In the genomic region with DNA sequence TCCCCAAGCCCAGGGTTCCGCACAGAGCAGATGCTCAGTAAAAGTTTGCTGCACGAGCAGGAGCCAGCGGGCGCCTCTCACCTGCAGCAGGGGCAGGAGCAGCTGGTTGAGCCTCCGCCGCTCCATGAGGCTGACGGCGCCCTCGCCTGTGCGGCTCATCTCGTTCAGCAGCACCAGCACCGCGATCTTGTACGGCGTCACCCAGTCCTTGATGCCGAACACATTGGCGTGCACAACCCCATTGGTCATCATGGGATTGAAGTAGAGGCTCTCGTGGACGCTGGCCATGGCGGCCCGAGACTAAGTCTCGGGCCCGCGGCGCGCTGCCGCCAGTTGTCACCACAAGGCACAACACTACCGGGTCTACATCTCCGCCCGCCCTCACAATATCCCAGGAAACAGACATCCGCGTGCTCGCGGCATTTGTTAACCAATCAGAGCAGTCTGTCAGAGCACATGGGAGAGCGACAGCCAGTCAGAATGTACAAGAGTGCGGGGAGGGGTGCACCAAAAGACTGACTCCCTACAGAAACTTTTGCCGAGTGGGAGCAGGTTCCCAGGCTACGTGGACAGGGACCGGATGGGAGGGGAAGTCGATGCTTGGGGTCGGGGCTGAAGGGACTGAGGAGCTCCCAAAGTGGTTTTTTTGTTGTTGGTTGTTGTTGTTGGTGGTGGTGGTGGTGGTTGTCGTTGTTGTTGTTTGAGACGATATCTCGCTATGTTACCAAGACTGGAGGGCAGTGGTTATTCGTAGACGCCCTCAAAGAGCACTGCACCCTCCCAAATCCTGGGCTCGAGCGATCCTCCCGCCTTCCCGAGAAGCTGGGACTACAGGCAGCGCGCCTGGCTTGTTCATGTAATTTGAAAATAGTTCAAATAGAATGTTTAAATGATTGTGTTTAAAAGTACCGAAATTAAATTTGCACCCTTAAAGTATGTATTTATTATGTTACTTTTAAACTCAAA, we compare ENCODE assay signal across 1 cellular context.
TF ChIP-seq lines count a peak whose summit lies in the region.

A gene with protein sequence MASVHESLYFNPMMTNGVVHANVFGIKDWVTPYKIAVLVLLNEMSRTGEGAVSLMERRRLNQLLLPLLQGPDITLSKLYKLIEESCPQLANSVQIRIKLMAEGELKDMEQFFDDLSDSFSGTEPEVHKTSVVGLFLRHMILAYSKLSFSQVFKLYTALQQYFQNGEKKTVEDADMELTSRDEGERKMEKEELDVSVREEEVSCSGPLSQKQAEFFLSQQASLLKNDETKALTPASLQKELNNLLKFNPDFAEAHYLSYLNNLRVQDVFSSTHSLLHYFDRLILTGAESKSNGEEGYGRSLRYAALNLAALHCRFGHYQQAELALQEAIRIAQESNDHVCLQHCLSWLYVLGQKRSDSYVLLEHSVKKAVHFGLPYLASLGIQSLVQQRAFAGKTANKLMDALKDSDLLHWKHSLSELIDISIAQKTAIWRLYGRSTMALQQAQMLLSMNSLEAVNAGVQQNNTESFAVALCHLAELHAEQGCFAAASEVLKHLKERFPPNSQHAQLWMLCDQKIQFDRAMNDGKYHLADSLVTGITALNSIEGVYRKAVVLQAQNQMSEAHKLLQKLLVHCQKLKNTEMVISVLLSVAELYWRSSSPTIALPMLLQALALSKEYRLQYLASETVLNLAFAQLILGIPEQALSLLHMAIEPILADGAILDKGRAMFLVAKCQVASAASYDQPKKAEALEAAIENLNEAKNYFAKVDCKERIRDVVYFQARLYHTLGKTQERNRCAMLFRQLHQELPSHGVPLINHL (minus strand): TSS at position 359 of the 966 bp plus-strand sequence. CDS start 71 bp downstream, at position 288.

TF ChIP-seq in HepG2, 621 proteins besides CTCF, POLR2A, EP300 and RAD21 (continued from another document and continues in another):
- TF ChIP-seq, protein P1, sequence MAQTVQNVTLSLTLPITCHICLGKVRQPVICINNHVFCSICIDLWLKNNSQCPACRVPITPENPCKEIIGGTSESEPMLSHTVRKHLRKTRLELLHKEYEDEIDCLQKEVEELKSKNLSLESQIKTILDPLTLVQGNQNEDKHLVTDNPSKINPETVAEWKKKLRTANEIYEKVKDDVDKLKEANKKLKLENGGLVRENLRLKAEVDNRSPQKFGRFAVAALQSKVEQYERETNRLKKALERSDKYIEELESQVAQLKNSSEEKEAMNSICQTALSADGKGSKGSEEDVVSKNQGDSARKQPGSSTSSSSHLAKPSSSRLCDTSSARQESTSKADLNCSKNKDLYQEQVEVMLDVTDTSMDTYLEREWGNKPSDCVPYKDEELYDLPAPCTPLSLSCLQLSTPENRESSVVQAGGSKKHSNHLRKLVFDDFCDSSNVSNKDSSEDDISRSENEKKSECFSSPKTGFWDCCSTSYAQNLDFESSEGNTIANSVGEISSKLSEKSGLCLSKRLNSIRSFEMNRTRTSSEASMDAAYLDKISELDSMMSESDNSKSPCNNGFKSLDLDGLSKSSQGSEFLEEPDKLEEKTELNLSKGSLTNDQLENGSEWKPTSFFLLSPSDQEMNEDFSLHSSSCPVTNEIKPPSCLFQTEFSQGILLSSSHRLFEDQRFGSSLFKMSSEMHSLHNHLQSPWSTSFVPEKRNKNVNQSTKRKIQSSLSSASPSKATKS (CRISPR knock-in tag; IDR thresholded peaks at IDR 0.05), result peak; percentile 51; the same call in 1 of the 2 replicates
- TF ChIP-seq, protein P2, sequence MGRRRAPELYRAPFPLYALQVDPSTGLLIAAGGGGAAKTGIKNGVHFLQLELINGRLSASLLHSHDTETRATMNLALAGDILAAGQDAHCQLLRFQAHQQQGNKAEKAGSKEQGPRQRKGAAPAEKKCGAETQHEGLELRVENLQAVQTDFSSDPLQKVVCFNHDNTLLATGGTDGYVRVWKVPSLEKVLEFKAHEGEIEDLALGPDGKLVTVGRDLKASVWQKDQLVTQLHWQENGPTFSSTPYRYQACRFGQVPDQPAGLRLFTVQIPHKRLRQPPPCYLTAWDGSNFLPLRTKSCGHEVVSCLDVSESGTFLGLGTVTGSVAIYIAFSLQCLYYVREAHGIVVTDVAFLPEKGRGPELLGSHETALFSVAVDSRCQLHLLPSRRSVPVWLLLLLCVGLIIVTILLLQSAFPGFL (CRISPR knock-in tag; IDR thresholded peaks at IDR 0.05), result no peak
- TF ChIP-seq ZNF589 (CRISPR knock-in tag; conservative IDR thresholded peaks at IDR 0.05) (no peak; the same call in 1 of the 2 replicates), ZBTB21 (CRISPR knock-in tag; IDR thresholded peaks at IDR 0.05) (no peak), ZNF761 (CRISPR knock-in tag; conservative IDR thresholded peaks at IDR 0.05) (no peak), SMYD3 (CRISPR knock-in tag; IDR thresholded peaks at IDR 0.05) (no peak), ARID2 (CRISPR knock-in tag; IDR thresholded peaks at IDR 0.05; ENCODE audit: borderline replicate concordance) (no peak), GTF3A (CRISPR knock-in tag; conservative IDR thresholded peaks at IDR 0.05) (peak; percentile 79; the same call in 1 of the 2 replicates), SRSF9 (IDR thresholded peaks at IDR 0.05; ENCODE audit: borderline replicate concordance, insufficient read depth, low read depth, low read length, poor library complexity, severe bottlenecking) (no peak), DMAP1 (CRISPR knock-in tag; IDR thresholded peaks at IDR 0.05) (peak; percentile 99), REPIN1 (CRISPR knock-in tag; IDR thresholded peaks at IDR 0.05; ENCODE audit: borderline replicate concordance, low read depth) (peak; percentile 65; the same call in 1 of the 2 replicates), FOXP1 (IDR thresholded peaks at IDR 0.05) (0 out of 2 replicates have a peak, but pooled peaks have one; percentile 5), FOXP1 (CRISPR knock-in tag; IDR thresholded peaks at IDR 0.05) (0 out of 2 replicates have a peak, but pooled peaks have one; percentile 37), ZNF644 (CRISPR knock-in tag; IDR thresholded peaks at IDR 0.05; ENCODE audit: low read depth) (no peak; the same call in 1 of the 2 replicates), SNAPC2 (CRISPR knock-in tag; IDR thresholded peaks at IDR 0.05) (no peak), ELF1 (CRISPR knock-in tag; IDR thresholded peaks at IDR 0.05) (peak; percentile 94), BRCA1 (CRISPR knock-in tag; IDR thresholded peaks at IDR 0.05) (no peak), CHD2 (IDR thresholded peaks at IDR 0.05; ENCODE audit: low read depth, low read length) (peak; percentile 85; the same call in 1 of the 2 replicates), MED1 (CRISPR knock-in tag; IDR thresholded peaks at IDR 0.05) (peak; percentile 71), ZNF446 (CRISPR knock-in tag; IDR thresholded peaks at IDR 0.05) (peak; percentile 16; the same call in 1 of the 2 replicates), ZNF549 (CRISPR knock-in tag; IDR thresholded peaks at IDR 0.05) (no peak), RFX3 (CRISPR knock-in tag; IDR thresholded peaks at IDR 0.05) (no peak), ZSCAN20 (CRISPR knock-in tag; IDR thresholded peaks at IDR 0.05; ENCODE audit: borderline replicate concordance) (no peak; the same call in 1 of the 2 replicates), ZNF432 (CRISPR knock-in tag; IDR thresholded peaks at IDR 0.05; ENCODE audit: borderline replicate concordance) (no peak), ZNF205 (CRISPR knock-in tag; IDR thresholded peaks at IDR 0.05) (0 out of 2 replicates have a peak, but pooled peaks have one; percentile 58), HDAC2 (CRISPR knock-in tag; IDR thresholded peaks at IDR 0.05) (peak; percentile 77), ZNF543 (CRISPR knock-in tag; IDR thresholded peaks at IDR 0.05) (peak; percentile 50; the same call in 1 of the 2 replicates), ZFAT (CRISPR knock-in tag; conservative IDR thresholded peaks at IDR 0.05) (no peak)
- TF ChIP-seq, protein P3, sequence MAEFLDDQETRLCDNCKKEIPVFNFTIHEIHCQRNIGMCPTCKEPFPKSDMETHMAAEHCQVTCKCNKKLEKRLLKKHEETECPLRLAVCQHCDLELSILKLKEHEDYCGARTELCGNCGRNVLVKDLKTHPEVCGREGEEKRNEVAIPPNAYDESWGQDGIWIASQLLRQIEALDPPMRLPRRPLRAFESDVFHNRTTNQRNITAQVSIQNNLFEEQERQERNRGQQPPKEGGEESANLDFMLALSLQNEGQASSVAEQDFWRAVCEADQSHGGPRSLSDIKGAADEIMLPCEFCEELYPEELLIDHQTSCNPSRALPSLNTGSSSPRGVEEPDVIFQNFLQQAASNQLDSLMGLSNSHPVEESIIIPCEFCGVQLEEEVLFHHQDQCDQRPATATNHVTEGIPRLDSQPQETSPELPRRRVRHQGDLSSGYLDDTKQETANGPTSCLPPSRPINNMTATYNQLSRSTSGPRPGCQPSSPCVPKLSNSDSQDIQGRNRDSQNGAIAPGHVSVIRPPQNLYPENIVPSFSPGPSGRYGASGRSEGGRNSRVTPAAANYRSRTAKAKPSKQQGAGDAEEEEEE (CRISPR knock-in tag; IDR thresholded peaks at IDR 0.05; ENCODE audit: borderline replicate concordance), result 0 out of 2 replicates have a peak, but pooled peaks have one; percentile 15
- TF ChIP-seq, protein P4, sequence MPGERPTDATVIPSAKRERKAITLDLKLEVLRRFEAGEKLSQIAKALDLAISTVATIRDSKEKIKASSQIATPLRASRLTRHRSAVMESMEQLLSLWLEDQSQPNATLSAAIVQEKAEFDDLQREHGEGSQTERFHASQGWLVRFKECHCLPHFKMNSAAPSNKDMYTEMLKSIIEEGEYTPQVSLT (CRISPR knock-in tag; IDR thresholded peaks at IDR 0.05; ENCODE audit: borderline replicate concordance, low read depth), result no peak
- TF ChIP-seq, protein P5, sequence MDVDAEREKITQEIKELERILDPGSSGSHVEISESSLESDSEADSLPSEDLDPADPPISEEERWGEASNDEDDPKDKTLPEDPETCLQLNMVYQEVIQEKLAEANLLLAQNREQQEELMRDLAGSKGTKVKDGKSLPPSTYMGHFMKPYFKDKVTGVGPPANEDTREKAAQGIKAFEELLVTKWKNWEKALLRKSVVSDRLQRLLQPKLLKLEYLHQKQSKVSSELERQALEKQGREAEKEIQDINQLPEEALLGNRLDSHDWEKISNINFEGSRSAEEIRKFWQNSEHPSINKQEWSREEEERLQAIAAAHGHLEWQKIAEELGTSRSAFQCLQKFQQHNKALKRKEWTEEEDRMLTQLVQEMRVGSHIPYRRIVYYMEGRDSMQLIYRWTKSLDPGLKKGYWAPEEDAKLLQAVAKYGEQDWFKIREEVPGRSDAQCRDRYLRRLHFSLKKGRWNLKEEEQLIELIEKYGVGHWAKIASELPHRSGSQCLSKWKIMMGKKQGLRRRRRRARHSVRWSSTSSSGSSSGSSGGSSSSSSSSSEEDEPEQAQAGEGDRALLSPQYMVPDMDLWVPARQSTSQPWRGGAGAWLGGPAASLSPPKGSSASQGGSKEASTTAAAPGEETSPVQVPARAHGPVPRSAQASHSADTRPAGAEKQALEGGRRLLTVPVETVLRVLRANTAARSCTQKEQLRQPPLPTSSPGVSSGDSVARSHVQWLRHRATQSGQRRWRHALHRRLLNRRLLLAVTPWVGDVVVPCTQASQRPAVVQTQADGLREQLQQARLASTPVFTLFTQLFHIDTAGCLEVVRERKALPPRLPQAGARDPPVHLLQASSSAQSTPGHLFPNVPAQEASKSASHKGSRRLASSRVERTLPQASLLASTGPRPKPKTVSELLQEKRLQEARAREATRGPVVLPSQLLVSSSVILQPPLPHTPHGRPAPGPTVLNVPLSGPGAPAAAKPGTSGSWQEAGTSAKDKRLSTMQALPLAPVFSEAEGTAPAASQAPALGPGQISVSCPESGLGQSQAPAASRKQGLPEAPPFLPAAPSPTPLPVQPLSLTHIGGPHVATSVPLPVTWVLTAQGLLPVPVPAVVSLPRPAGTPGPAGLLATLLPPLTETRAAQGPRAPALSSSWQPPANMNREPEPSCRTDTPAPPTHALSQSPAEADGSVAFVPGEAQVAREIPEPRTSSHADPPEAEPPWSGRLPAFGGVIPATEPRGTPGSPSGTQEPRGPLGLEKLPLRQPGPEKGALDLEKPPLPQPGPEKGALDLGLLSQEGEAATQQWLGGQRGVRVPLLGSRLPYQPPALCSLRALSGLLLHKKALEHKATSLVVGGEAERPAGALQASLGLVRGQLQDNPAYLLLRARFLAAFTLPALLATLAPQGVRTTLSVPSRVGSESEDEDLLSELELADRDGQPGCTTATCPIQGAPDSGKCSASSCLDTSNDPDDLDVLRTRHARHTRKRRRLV (CRISPR knock-in tag; IDR thresholded peaks at IDR 0.05), result no peak
- TF ChIP-seq, protein P6, sequence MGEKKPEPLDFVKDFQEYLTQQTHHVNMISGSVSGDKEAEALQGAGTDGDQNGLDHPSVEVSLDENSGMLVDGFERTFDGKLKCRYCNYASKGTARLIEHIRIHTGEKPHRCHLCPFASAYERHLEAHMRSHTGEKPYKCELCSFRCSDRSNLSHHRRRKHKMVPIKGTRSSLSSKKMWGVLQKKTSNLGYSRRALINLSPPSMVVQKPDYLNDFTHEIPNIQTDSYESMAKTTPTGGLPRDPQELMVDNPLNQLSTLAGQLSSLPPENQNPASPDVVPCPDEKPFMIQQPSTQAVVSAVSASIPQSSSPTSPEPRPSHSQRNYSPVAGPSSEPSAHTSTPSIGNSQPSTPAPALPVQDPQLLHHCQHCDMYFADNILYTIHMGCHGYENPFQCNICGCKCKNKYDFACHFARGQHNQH (CRISPR knock-in tag; IDR thresholded peaks at IDR 0.05), result peak; percentile 66; the same call in 1 of the 2 replicates
- TF ChIP-seq, protein P7, sequence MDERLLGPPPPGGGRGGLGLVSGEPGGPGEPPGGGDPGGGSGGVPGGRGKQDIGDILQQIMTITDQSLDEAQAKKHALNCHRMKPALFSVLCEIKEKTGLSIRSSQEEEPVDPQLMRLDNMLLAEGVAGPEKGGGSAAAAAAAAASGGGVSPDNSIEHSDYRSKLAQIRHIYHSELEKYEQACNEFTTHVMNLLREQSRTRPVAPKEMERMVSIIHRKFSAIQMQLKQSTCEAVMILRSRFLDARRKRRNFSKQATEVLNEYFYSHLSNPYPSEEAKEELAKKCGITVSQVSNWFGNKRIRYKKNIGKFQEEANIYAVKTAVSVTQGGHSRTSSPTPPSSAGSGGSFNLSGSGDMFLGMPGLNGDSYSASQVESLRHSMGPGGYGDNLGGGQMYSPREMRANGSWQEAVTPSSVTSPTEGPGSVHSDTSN (CRISPR knock-in tag; IDR thresholded peaks at IDR 0.05), result no peak
- TF ChIP-seq, protein P8, sequence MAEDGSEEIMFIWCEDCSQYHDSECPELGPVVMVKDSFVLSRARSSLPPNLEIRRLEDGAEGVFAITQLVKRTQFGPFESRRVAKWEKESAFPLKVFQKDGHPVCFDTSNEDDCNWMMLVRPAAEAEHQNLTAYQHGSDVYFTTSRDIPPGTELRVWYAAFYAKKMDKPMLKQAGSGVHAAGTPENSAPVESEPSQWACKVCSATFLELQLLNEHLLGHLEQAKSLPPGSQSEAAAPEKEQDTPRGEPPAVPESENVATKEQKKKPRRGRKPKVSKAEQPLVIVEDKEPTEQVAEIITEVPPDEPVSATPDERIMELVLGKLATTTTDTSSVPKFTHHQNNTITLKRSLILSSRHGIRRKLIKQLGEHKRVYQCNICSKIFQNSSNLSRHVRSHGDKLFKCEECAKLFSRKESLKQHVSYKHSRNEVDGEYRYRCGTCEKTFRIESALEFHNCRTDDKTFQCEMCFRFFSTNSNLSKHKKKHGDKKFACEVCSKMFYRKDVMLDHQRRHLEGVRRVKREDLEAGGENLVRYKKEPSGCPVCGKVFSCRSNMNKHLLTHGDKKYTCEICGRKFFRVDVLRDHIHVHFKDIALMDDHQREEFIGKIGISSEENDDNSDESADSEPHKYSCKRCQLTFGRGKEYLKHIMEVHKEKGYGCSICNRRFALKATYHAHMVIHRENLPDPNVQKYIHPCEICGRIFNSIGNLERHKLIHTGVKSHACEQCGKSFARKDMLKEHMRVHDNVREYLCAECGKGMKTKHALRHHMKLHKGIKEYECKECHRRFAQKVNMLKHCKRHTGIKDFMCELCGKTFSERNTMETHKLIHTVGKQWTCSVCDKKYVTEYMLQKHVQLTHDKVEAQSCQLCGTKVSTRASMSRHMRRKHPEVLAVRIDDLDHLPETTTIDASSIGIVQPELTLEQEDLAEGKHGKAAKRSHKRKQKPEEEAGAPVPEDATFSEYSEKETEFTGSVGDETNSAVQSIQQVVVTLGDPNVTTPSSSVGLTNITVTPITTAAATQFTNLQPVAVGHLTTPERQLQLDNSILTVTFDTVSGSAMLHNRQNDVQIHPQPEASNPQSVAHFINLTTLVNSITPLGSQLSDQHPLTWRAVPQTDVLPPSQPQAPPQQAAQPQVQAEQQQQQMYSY (CRISPR knock-in tag; IDR thresholded peaks at IDR 0.05), result no peak
